Comparison of ENCODE assay signal across 1 cellular context in the genomic region with DNA sequence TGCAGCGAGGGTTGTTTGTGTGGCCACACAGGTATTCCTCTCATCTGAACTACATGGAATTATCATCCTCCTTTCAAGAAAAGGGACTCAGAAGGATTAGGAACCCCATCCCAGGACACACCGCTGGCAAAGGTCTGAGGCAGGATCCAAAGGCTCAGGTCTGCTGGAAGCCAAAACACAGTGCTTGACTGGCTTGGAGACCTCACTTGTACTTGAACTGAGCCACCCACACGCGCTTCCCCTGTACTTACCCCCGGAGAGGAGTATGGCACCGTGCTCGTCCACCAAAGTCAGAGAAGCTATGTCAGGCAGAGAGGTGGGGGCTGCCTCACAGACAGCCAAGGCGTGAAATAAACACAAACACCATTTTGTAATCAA.
TF ChIP-seq lines count a peak whose summit lies in the region.

No MANE protein-coding gene starts in this region.

TF ChIP-seq in HCT116, 20 proteins besides CTCF, POLR2A, EP300 and RAD21 (continued from another document):
- TF ChIP-seq ELF1 (IDR thresholded peaks at IDR 0.05; ENCODE audit: borderline replicate concordance, low read depth) (no peak), EZH2 (IDR thresholded peaks at IDR 0.05) (no peak), YY1 (IDR thresholded peaks at IDR 0.05; ENCODE audit: extremely low read depth, insufficient replicate concordance, low read depth, low read length) (no peak), CBX3 (IDR thresholded peaks at IDR 0.05; ENCODE audit: low read depth) (no peak), TCF7L2 (IDR thresholded peaks at IDR 0.05; ENCODE audit: borderline replicate concordance, extremely low read depth, insufficient read depth, insufficient read length) (no peak)
- TF ChIP-seq, protein P1, sequence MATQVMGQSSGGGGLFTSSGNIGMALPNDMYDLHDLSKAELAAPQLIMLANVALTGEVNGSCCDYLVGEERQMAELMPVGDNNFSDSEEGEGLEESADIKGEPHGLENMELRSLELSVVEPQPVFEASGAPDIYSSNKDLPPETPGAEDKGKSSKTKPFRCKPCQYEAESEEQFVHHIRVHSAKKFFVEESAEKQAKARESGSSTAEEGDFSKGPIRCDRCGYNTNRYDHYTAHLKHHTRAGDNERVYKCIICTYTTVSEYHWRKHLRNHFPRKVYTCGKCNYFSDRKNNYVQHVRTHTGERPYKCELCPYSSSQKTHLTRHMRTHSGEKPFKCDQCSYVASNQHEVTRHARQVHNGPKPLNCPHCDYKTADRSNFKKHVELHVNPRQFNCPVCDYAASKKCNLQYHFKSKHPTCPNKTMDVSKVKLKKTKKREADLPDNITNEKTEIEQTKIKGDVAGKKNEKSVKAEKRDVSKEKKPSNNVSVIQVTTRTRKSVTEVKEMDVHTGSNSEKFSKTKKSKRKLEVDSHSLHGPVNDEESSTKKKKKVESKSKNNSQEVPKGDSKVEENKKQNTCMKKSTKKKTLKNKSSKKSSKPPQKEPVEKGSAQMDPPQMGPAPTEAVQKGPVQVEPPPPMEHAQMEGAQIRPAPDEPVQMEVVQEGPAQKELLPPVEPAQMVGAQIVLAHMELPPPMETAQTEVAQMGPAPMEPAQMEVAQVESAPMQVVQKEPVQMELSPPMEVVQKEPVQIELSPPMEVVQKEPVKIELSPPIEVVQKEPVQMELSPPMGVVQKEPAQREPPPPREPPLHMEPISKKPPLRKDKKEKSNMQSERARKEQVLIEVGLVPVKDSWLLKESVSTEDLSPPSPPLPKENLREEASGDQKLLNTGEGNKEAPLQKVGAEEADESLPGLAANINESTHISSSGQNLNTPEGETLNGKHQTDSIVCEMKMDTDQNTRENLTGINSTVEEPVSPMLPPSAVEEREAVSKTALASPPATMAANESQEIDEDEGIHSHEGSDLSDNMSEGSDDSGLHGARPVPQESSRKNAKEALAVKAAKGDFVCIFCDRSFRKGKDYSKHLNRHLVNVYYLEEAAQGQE (IDR thresholded peaks at IDR 0.05; ENCODE audit: low read depth) = no peak
TF ChIP-seq in HCT116: peak in this region for 0.
